Comparison of ENCODE assay signal across 1 cellular context in the genomic region with DNA sequence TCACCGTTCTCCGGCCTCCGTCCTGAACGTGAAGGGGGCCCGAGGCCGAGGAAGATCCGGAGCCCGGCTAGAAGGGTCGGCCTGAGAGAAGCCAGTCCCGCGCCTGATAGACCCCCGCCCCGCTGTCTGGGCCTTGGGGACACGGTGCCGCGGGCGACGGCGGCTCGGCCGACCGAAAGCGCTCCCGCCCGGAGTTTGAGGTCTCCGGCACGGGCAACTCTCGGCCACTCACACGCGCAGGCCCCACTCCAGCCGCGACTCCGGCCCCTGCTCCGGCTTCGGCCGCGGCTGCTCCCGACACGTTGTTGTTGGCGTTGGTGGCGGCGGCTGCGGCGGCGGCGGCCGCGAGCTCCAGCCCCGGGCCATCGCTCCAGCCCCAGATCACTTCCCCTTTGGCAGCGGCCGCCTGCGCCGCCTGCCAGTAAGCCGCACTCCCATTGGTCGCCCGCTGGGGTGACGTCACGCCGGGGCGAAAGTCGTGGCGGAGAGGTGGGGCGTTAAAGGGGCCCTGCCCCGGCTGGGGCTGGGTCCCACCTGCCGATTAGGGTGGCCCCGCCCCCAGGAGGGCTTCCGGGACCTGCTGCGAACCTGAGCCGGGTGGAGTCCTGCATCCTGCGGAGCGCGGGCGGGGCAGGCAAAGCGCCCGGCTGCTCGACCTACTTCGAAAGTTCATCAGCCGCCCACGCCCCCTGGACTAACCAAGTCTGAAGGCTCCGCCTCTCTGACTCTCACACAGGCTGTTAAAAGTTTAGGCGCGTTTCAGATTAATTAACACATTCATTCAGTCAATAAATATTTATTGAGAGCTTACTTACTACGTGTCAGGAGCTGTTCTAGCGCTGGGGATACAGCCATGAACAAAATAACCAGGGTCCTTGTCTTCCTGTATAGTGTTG.
A peak's percentile ranks its signal among the peaks of the same experiment; 100 is the strongest.
TF ChIP-seq lines count a peak whose summit lies in the region.

A gene with protein sequence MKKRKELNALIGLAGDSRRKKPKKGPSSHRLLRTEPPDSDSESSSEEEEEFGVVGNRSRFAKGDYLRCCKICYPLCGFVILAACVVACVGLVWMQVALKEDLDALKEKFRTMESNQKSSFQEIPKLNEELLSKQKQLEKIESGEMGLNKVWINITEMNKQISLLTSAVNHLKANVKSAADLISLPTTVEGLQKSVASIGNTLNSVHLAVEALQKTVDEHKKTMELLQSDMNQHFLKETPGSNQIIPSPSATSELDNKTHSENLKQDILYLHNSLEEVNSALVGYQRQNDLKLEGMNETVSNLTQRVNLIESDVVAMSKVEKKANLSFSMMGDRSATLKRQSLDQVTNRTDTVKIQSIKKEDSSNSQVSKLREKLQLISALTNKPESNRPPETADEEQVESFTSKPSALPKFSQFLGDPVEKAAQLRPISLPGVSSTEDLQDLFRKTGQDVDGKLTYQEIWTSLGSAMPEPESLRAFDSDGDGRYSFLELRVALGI (minus strand): TSS at position 388 of the 896 bp plus-strand sequence. CDS start 1,027 bp downstream, outside the sequence.

TF ChIP-seq in liver, 16 proteins besides CTCF, POLR2A, EP300 and RAD21 (continued from another document):
- TF ChIP-seq, protein P1, sequence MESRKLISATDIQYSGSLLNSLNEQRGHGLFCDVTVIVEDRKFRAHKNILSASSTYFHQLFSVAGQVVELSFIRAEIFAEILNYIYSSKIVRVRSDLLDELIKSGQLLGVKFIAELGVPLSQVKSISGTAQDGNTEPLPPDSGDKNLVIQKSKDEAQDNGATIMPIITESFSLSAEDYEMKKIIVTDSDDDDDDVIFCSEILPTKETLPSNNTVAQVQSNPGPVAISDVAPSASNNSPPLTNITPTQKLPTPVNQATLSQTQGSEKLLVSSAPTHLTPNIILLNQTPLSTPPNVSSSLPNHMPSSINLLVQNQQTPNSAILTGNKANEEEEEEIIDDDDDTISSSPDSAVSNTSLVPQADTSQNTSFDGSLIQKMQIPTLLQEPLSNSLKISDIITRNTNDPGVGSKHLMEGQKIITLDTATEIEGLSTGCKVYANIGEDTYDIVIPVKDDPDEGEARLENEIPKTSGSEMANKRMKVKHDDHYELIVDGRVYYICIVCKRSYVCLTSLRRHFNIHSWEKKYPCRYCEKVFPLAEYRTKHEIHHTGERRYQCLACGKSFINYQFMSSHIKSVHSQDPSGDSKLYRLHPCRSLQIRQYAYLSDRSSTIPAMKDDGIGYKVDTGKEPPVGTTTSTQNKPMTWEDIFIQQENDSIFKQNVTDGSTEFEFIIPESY (IDR thresholded peaks at IDR 0.05), result no peak
- no peak for TF ChIP-seq FOXA1 (IDR thresholded peaks at IDR 0.05)
- no peak for TF ChIP-seq JUND (IDR thresholded peaks at IDR 0.05)
- no peak for TF ChIP-seq HNF4G (IDR thresholded peaks at IDR 0.05)
- peak; percentile 67 to 86 for TF ChIP-seq GABPA (IDR thresholded peaks at IDR 0.05 in 1 of 2, conservative IDR thresholded peaks at IDR 0.05 in 1 of 2)
TF ChIP-seq in liver: peak in this region for 8.
